19 cellular contexts compared by ENCODE assay signal in genomic region chr3:99948467-99949089, GRCh38.
DNase-seq lines count a peak whose midpoint lies in the region; ATAC-seq, FAIRE-seq and TF ChIP-seq lines count a peak whose summit lies in the region.
"Had no signal": no experiment of that assay in that cellular context is flagged by ENCODE, and none has a peak within 500 bp of the region (broad histone marks: within the 10 kb centered on the region; RNA-seq: fewer than 3 reads in every experiment).

No MANE protein-coding gene starts in this region.

- H2AFZ ChIP-seq in HepG2 (ENCODE audit: low read length): no peak overlapping the region

- peaks cover 11% of the 10 kb centered on the region for H3K4me1 Mint-ChIP-seq in dendritic cell treated with granulocyte-macrophage colony-stimulating factor and Interleukin-4, amounts not matched to agents 40 ng/mL and 50 ng/mL, for 4 days (ENCODE audit: low read depth)

- no peaks in the 10 kb centered on the region for H3K36me3 Mint-ChIP-seq in dendritic cell treated with granulocyte-macrophage colony-stimulating factor and Interleukin-4, amounts not matched to agents 40 ng/mL and 50 ng/mL, for 4 days (ENCODE audit: low read depth)

- TF ChIP-seq EP300 in HepG2 (IDR thresholded peaks at IDR 0.05; ENCODE audit: low read depth in 2 of 2, low read length in 2 of 2) (no peak), HepG2 (CRISPR knock-in tag; IDR thresholded peaks at IDR 0.05; ENCODE audit: borderline replicate concordance) (no peak)

- H3K9ac ChIP-seq in HepG2 (ENCODE audit: insufficient read depth, low read depth, low read length): no peak overlapping the region
- H3K9ac ChIP-seq: SK-N-SH had no signal

- WGBS in HepG2 (ENCODE audit: low lambda C conversion rate): 100% methylated on average over 1 of the region's 1 CpG
- WGBS in right lobe of liver (ENCODE audit: insufficient coverage, low coverage, low lambda C conversion rate, missing lambda C conversion rate): 88% methylated on average over 1 of the region's 1 CpG
- 90 to 100% methylated on average over 1 of the region's 1 CpG for WGBS in lower leg skin, 2 donors

- no peaks in the 10 kb centered on the region for H4K20me1 ChIP-seq in HepG2 (ENCODE audit: insufficient read depth, low read length)

- no peaks in the 10 kb centered on the region for H3K36me3 ChIP-seq in HepG2 (replicated peaks in 1 of 2; ENCODE audit: control insufficient read depth in 1 of 2, insufficient read depth in 2 of 2, low read length in 2 of 2)
- H3K36me3 ChIP-seq in right lobe of liver: no peaks in the 10 kb centered on the region
- no peaks in the 10 kb centered on the region for H3K36me3 ChIP-seq in gastrocnemius medialis

- POLR2A ChIA-PET in HepG2 (lab: Yijun Ruan, JAX): no interaction called here

- BruUV-seq in HepG2 (replicated peaks; lab: Mats Ljungman, UMichigan): no TSS peak

- in situ Hi-C loops in HepG2 (cut with HindIII; ENCODE audit: extremely low pct_ligation_motif_present, low pct_unique_long_range_greater_than_20kb) (no loop called here), gastrocnemius medialis (cut with MboI; ENCODE audit: low sequenced_read_pairs in 4 of 4) (no loop called here)

- no peak for TF ChIP-seq RAD21 in HepG2 (CRISPR knock-in tag; IDR thresholded peaks at IDR 0.05)

- no peak for DNase-seq in HepG2 (ENCODE audit: low spot score)
- no peak for DNase-seq in right lobe of liver
- DNase-seq in gastrocnemius medialis: no peak
- no peak for DNase-seq in lower leg skin (ENCODE audit: low spot score in 2 of 2)
- no peak for DNase-seq in NCI-H1694 (lab: John Stamatoyannopoulos, UW)
- no peak for DNase-seq in HT-29 (ENCODE audit: low spot score)
- DNase-seq: CD4-positive, alpha-beta T cell; GF-D8; H7; KG1; NCI-H1417; NCI-H187 treated with DMSO at 0.1 percent for 48 hours; NCI-H345; NCI-H524 treated with DMSO at 0.1 percent for 48 hours; RPMI8226; SHP77 treated with DMSO at 0.1 percent for 48 hours; SK-N-SH had no signal

- H3K79me2 ChIP-seq in HepG2 (ENCODE audit: insufficient read depth, low read length): no peaks in the 10 kb centered on the region

- intact Hi-C loops in HepG2 (cut with micrococcal nuclease; ENCODE audit: unreplicated experiment) (loop anchor here (10.0 kb wide), 1 partner anchor 306 kb away; no protein-coding TSS in a partner anchor), right lobe of liver (cut with DNase I) (no loop called here), gastrocnemius medialis (cut with DNase I; ENCODE audit: low total_unique reads) (no loop called here), lower leg skin (cut with DNase I; ENCODE audit: low total_unique reads) (no loop called here)
- intact Hi-C loops in dendritic cell treated with granulocyte-macrophage colony-stimulating factor and Interleukin-4, amounts not matched to agents 40 ng/mL and 50 ng/mL, for 4 days (cut with micrococcal nuclease): no loop called here

- H3K4me3 ChIP-seq in HepG2 (replicated peaks in 1 of 3; ENCODE audit: insufficient read depth in 1 of 3, low read depth in 2 of 3, low read length in 3 of 3) (no peak overlapping the region), right lobe of liver (no peak overlapping the region), gastrocnemius medialis (no peak overlapping the region), lower leg skin (ENCODE audit: low read depth, poor library complexity, severe bottlenecking) (no peak overlapping the region)

- H3K27me3 Mint-ChIP-seq in dendritic cell treated with granulocyte-macrophage colony-stimulating factor and Interleukin-4, amounts not matched to agents 40 ng/mL and 50 ng/mL, for 4 days: no peaks in the 10 kb centered on the region
- H3K27me3 Mint-ChIP-seq: CD4-positive, alpha-beta T cell had no signal

- no peak for FAIRE-seq in HepG2 (lab: Jason Lieb, UNC)
- FAIRE-seq: A204.1 had no signal

- no peak for TF ChIP-seq POLR2A in HepG2 (IDR thresholded peaks at IDR 0.05; ENCODE audit: insufficient read depth in 1 of 2, low read depth in 2 of 2, low read length in 2 of 2)
- TF ChIP-seq POLR2A in right lobe of liver (IDR thresholded peaks at IDR 0.05): no peak
- no peak for TF ChIP-seq POLR2A in gastrocnemius medialis (IDR thresholded peaks at IDR 0.05)
- no peak for TF ChIP-seq POLR2A in lower leg skin (IDR thresholded peaks at IDR 0.05)

- CTCF ChIA-PET in HepG2 (lab: Yijun Ruan, JAX; ENCODE audit: low intra/inter-chr PET ratio, low total read pairs): no interaction called here

- no peak overlapping the region for H3K27ac ChIP-seq in HepG2 (ENCODE audit: extremely low read length, insufficient read depth, low read length)
- H3K27ac ChIP-seq in right lobe of liver: no peak overlapping the region
- H3K27ac ChIP-seq in gastrocnemius medialis: peak overlapping the region; percentile 2 to 75 (median 43)

- H3K27ac Mint-ChIP-seq in dendritic cell treated with granulocyte-macrophage colony-stimulating factor and Interleukin-4, amounts not matched to agents 40 ng/mL and 50 ng/mL, for 4 days: peak overlapping the region; percentile 24
- H3K27ac Mint-ChIP-seq: CD4-positive, alpha-beta T cell had no signal

- H3K9me3 Mint-ChIP-seq in dendritic cell treated with granulocyte-macrophage colony-stimulating factor and Interleukin-4, amounts not matched to agents 40 ng/mL and 50 ng/mL, for 4 days: no peaks in the 10 kb centered on the region
- H3K9me3 Mint-ChIP-seq: CD4-positive, alpha-beta T cell had no signal

- H3K9me3 ChIP-seq in HepG2 (ENCODE audit: low read length) (no peaks in the 10 kb centered on the region), right lobe of liver (no peaks in the 10 kb centered on the region), gastrocnemius medialis (no peaks in the 10 kb centered on the region)
- H3K9me3 ChIP-seq: SK-N-SH had no signal

- peaks cover 72% of the 10 kb centered on the region for H3K4me1 ChIP-seq in HepG2 (ENCODE audit: insufficient read depth, low read length)
- H3K4me1 ChIP-seq in right lobe of liver: no peaks in the 10 kb centered on the region
- H3K4me1 ChIP-seq in gastrocnemius medialis: peaks cover 57 to 68% of the 10 kb centered on the region in 2 donors

- no peak overlapping the region for H3K4me3 Mint-ChIP-seq in dendritic cell treated with granulocyte-macrophage colony-stimulating factor and Interleukin-4, amounts not matched to agents 40 ng/mL and 50 ng/mL, for 4 days
- H3K4me3 Mint-ChIP-seq: CD4-positive, alpha-beta T cell had no signal

- H3K27me3 ChIP-seq in HepG2 (ENCODE audit: control insufficient read depth in 1 of 2, insufficient read depth in 2 of 2, low read length in 2 of 2) (no peaks in the 10 kb centered on the region), right lobe of liver (no peaks in the 10 kb centered on the region), gastrocnemius medialis (no peaks in the 10 kb centered on the region)

- ATAC-seq in HepG2 (no peak), right lobe of liver (no peak), gastrocnemius medialis (no peak)

- TF ChIP-seq CTCF in HepG2 (CRISPR knock-in tag; IDR thresholded peaks at IDR 0.05) (no peak), right lobe of liver (IDR thresholded peaks at IDR 0.05) (no peak), gastrocnemius medialis (IDR thresholded peaks at IDR 0.05 in 4 of 5, conservative IDR thresholded peaks at IDR 0.05 in 1 of 5) (no peak), lower leg skin (IDR thresholded peaks at IDR 0.05) (no peak)

- H3K4me2 ChIP-seq in HepG2 (ENCODE audit: low read depth, low read length): no peak overlapping the region
- H3K4me2 ChIP-seq: SK-N-SH had no signal

TF ChIP-seq in HepG2, 621 proteins besides CTCF, POLR2A, EP300 and RAD21:
- no peak for TF ChIP-seq UBTF (CRISPR knock-in tag; IDR thresholded peaks at IDR 0.05)
- TF ChIP-seq ZNF512 (CRISPR knock-in tag; IDR thresholded peaks at IDR 0.05): peak; percentile 95
- TF ChIP-seq HNRNPK (IDR thresholded peaks at IDR 0.05; ENCODE audit: low read depth, low read length, poor library complexity, severe bottlenecking): peak; percentile 85

Comparison
In these comparisons a context has a peak if more than half of its experiments do, and no peak if none do; other contexts are left out.
1. H3K27ac ChIP-seq: peak in gastrocnemius medialis (4 of 4); none in HepG2 (single experiment) and right lobe of liver (0 of 3).